Comparison of ENCODE assay signal across 9 cellular contexts in the genomic region with DNA sequence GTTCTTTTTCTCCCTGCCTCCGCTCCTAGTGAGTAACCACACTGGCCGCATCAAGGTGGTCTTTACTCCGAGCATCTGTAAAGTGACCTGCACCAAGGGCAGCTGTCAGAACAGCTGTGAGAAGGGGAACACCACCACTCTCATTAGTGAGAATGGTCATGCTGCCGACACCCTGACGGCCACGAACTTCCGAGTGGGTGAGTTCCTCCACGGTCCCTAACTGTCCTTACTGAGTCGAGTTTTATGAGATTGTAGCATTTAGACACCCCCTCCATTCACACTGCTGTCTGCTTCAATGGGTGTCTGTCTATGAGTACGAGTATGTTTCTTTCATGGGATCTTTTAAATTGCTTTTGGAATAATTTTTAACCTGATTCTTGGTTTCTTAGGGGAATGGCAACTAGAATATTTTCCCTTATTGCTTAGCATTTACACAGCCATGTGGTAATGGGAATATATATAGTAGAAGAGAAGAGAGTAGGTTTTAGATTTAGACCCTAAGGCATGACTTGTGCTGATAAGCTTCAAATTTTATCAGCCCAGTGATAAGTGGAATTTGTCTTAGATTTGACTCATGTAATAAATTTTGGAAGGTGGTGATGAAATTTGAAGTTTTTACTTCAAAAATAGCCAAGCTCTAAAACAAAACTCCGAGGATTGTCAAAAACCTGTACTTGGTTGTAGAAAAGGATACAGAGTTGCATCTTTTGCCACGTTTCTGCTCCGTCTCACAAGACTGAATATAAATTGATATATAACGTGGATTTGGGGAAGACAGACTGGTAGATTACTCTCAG.
DNase-seq lines count a peak whose midpoint lies in the region; ATAC-seq and TF ChIP-seq lines count a peak whose summit lies in the region.
"Had no signal": no experiment of that assay in that cellular context is flagged by ENCODE, and none has a peak within 500 bp of the region (broad histone marks: within the 10 kb centered on the region; RNA-seq: fewer than 3 reads in every experiment).

No MANE protein-coding gene starts in this region.

- H3K9me3 ChIP-seq in adipocyte (ENCODE audit: control insufficient read depth, low read length): no peaks in the 10 kb centered on the region
- H3K9me3 ChIP-seq in heart right ventricle: no peaks in the 10 kb centered on the region

- intact Hi-C loops in heart right ventricle (cut with DNase I): loop anchor here in 3 of 10 donors (2.0 to 10.0 kb wide), 4 partner anchors 73 to 140 kb away; no protein-coding TSS in a partner anchor
- intact Hi-C loops in sciatic nerve (cut with DNase I): no loop called here

- no peak for TF ChIP-seq CTCF in heart right ventricle (IDR thresholded peaks at IDR 0.05)

- H3K36me3 ChIP-seq in adipocyte (ENCODE audit: control insufficient read depth, insufficient read depth, low read length, severe bottlenecking) (no peaks in the 10 kb centered on the region), heart right ventricle (no peaks in the 10 kb centered on the region)

- ATAC-seq in heart right ventricle: peak; percentile 11 to 60 (median 53)
- ATAC-seq in sciatic nerve: peak; percentile 63
- no peak for ATAC-seq in HG03139 (IDR thresholded peaks at IDR 0.05; ENCODE audit: unreplicated experiment)

- WGBS in heart right ventricle, 2 donors: 51 to 55% methylated on average over 14 of the region's 14 CpGs

- H3K4me1 ChIP-seq in adipocyte (ENCODE audit: control insufficient read depth, insufficient read depth, low read length): peaks cover 21% of the 10 kb centered on the region
- H3K4me1 ChIP-seq in heart right ventricle: peaks cover 7 to 76% (median 49%) of the 10 kb centered on the region in 9 donors

- DNase-seq in ELR (ENCODE audit: low read depth): peak; percentile 41
- DNase-seq in adipocyte (ENCODE audit: low read depth): peak; percentile 61
- no peak for DNase-seq in heart right ventricle
- no peak for DNase-seq in sciatic nerve (ENCODE audit: low spot score)
- no peak for DNase-seq in NCI-H146 (lab: John Stamatoyannopoulos, UW)
- DNase-seq in stimulated activated CD4-positive, alpha-beta T cell treated with anti-CD3 and anti-CD28 coated beads, Interleukin-1b, Interleukin-23, amount 100 ng/mL, for 48 hours: no peak
- DNase-seq in 8988T: no peak
- DNase-seq: activated naive CD4-positive, alpha-beta T cell treated with anti-CD3 and anti-CD28 coated beads for 36 hours had no signal

- peak overlapping the region; percentile 48 for H3K9ac ChIP-seq in adipocyte (ENCODE audit: low read length)

- no peaks in the 10 kb centered on the region for H3K27me3 ChIP-seq in adipocyte (replicated peaks; ENCODE audit: control insufficient read depth, insufficient read depth, low read length)
- H3K27me3 ChIP-seq in heart right ventricle: no peaks in the 10 kb centered on the region

- H3K27ac ChIP-seq in heart right ventricle: peak overlapping the region; percentile 62 to 90 (median 81)

- H3K4me3 ChIP-seq in adipocyte (ENCODE audit: low read length) (peak overlapping the region; percentile 75), heart right ventricle (peak overlapping the region in 9 of 10 donors; percentile 13 to 54 (median 45))

Comparison
In these comparisons a context has a peak if more than half of its experiments do, and no peak if none do; other contexts are left out.
1. DNase-seq: peak in ELR (single experiment) and adipocyte (single experiment); none in heart right ventricle (0 of 2), sciatic nerve (single experiment), NCI-H146 (single experiment), stimulated activated CD4-positive, alpha-beta T cell treated with anti-CD3 and anti-CD28 coated beads, Interleukin-1b, Interleukin-23, amount 100 ng/mL, for 48 hours (single experiment) and 8988T (single experiment).